Comparison of ENCODE assay signal across 1 cellular context in genomic region chr1:240526321-240526720, GRCh38.
TF ChIP-seq lines count a peak whose summit lies in the region.

No MANE protein-coding gene starts in this region.

TF ChIP-seq in GM23338, 12 proteins besides CTCF, POLR2A, EP300 and RAD21 (continued from another document):
- TF ChIP-seq EZH2phosphoT487 (IDR thresholded peaks at IDR 0.05; ENCODE audit: unreplicated experiment) = no peak
- no peak for TF ChIP-seq NANOG (IDR thresholded peaks at IDR 0.05; ENCODE audit: borderline replicate concordance)
- TF ChIP-seq ZNF114 (CRISPR knock-in tag; IDR thresholded peaks at IDR 0.05) = no peak
- no peak for TF ChIP-seq EZH2 (IDR thresholded peaks at IDR 0.05; ENCODE audit: low read depth, unreplicated experiment)
